Comparison of ENCODE assay signal across 23 cellular contexts in the genomic region with DNA sequence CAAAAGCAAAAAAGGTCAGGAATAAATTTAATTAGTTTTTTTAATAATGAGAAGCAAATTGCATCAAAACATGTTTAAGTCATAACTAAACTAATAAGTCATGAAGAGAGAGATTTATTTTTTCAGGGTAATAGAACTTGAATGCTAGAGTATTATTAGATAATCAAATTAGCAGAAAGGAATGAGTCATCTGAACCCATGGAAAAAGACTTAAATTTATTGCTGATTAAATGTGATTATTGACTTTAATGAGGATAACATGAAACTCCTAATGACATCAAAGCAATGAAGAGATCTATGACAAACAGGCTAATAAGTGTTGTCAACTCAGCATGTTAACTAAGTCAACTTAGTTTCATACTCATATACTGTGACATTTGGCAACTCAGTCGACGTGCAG.
"Had no signal": no experiment of that assay in that cellular context is flagged by ENCODE, and none has a peak within 500 bp of the region (broad histone marks: within the 10 kb centered on the region; RNA-seq: fewer than 3 reads in every experiment).

No MANE protein-coding gene starts in this region.

- H3K27ac ChIP-seq: coronary artery, dorsolateral prefrontal cortex, esophagus muscularis mucosa, foreskin keratinocyte, gastrocnemius medialis, heart right ventricle, left ventricle myocardium inferior, lower lobe of right lung had no signal

- H3K27me3 ChIP-seq: dorsolateral prefrontal cortex, esophagus muscularis mucosa, foreskin keratinocyte, gastrocnemius medialis, heart right ventricle had no signal

- H3K4me1 ChIP-seq: esophagus muscularis mucosa, foreskin keratinocyte, gastrocnemius medialis, heart right ventricle, left ventricle myocardium inferior, lower lobe of right lung had no signal

- H3K9me3 ChIP-seq: esophagus muscularis mucosa, gastrocnemius medialis, heart right ventricle, left ventricle myocardium inferior, lower lobe of right lung, mucosa of descending colon had no signal

- H3K4me3 ChIP-seq: coronary artery, dorsolateral prefrontal cortex, esophagus muscularis mucosa, gastrocnemius medialis, heart right ventricle, left ventricle myocardium inferior, lower lobe of right lung, mucosa of descending colon had no signal

- DNase-seq: dermis blood vessel endothelial cell; dorsolateral prefrontal cortex; effector CD4-positive, alpha-beta T cell; effector memory CD4-positive, alpha-beta T cell; foreskin keratinocyte; gastrocnemius medialis; glutamatergic neuron; head of caudate nucleus; heart right ventricle; hippocampal formation; kidney glomerular epithelial cell; left colon; left ventricle myocardium inferior; lower lobe of right lung; mesenchymal stem cell; mucosa of descending colon; naive B cell had no signal

- H3K36me3 ChIP-seq: esophagus muscularis mucosa, gastrocnemius medialis, heart right ventricle, left ventricle myocardium inferior, lower lobe of right lung had no signal

- ATAC-seq: foreskin keratinocyte, gastrocnemius medialis, heart right ventricle, left colon, left lobe of liver, lower lobe of right lung, mucosa of descending colon had no signal

- FAIRE-seq: endothelial cell of umbilical vein, islet of Langerhans, keratinocyte had no signal
